25 cellular contexts compared by ENCODE assay signal in genomic region chr2:202306034-202306433, GRCh38. TPM values are rescaled to one million over a fixed set of nuclear protein-coding genes. Genes with fewer than 3 reads are reported as not detected.
DNase-seq lines count a peak whose midpoint lies in the region; ATAC-seq and TF ChIP-seq lines count a peak whose summit lies in the region.
"Had no signal": no experiment of that assay in that cellular context is flagged by ENCODE, and none has a peak within 500 bp of the region (broad histone marks: within the 10 kb centered on the region; RNA-seq: fewer than 3 reads in every experiment).

No MANE protein-coding gene starts in this region.

- POLR2A ChIA-PET in PC-3 (lab: Charles Lee; ENCODE audit: unreplicated experiment), result no interaction called here

- peaks cover 19 to 51% of the 10 kb centered on the region in 2 donors for H3K36me3 Mint-ChIP-seq in activated T-cell treated with anti-CD3 and anti-CD28 coated beads, Interleukin-2, amount 50 U/mL, for 72 hours (ENCODE audit: insufficient read depth in 2 of 2)

- no peak overlapping the region for H3K4ac ChIP-seq in mesendoderm (ENCODE audit: low read depth, low read length)

- no peak for TF ChIP-seq EP300 in esophagus muscularis mucosa (IDR thresholded peaks at IDR 0.05)

- no peak for DNase-seq in activated T-cell treated with anti-CD3 and anti-CD28 coated beads, Interleukin-2, amount 50 U/mL, for 72 hours
- DNase-seq in activated T-cell treated with anti-CD3 and anti-CD28 coated beads, Interleukin-2, amount 50 U/mL, for 48 hours, result no peak
- DNase-seq in PC-3 (no peak), esophagus muscularis mucosa (ENCODE audit: extremely low spot score) (peak; percentile 17), GF-D8 (lab: John Stamatoyannopoulos, UW) (no peak), mesendoderm (no peak)
- DNase-seq: AML-193; CD4-positive, alpha-beta T cell; COR-L47; GOT3; HCEC 1CT; KBM-7; MG63; NCI-H2029; NCI-H446 treated with DMSO at 0.1 percent for 48 hours; NCI-H526; NCI-H82; NK-92 treated with Interleukin-12 subunit alpha and Interleukin-12 subunit beta, amount 100 ng/mL, for 24 hours; PC-9; SJCRH30 had no signal

- no peak overlapping the region for H3K18ac ChIP-seq in mesendoderm (ENCODE audit: low read length)

- no peak overlapping the region for H4K8ac ChIP-seq in mesendoderm (ENCODE audit: low read depth, low read length)

- H3K36me3 ChIP-seq in PC-3 (ENCODE audit: low read depth, low read length) (peaks cover 62% of the 10 kb centered on the region), esophagus muscularis mucosa (peaks cover 51 to 74% (median 60%) of the 10 kb centered on the region in 4 donors), mesendoderm (ENCODE audit: control insufficient read depth, insufficient read depth, low read length) (peaks cover 11% of the 10 kb centered on the region)

- TF ChIP-seq CTCF in PC-3 (conservative IDR thresholded peaks at IDR 0.05; ENCODE audit: low read depth, low read length) (no peak), esophagus muscularis mucosa (IDR thresholded peaks at IDR 0.05) (no peak)

- H3K27ac ChIP-seq in PC-3 (ENCODE audit: low read length) (no peak overlapping the region), esophagus muscularis mucosa (replicated peaks in 1 of 4) (no peak overlapping the region), mesendoderm (ENCODE audit: low read depth, low read length) (no peak overlapping the region)
- H3K27ac ChIP-seq: A549; BLaER1 treated with 17β-estradiol and CSF1 and Interleukin-3, amounts not matched to agents 10 nM and 100 nM; PC-9; SJCRH30 had no signal

- H3K4me3 ChIP-seq in PC-3 (ENCODE audit: low read length) (no peak overlapping the region), esophagus muscularis mucosa (no peak overlapping the region), mesendoderm (ENCODE audit: low read length) (no peak overlapping the region)
- H3K4me3 ChIP-seq: A549; BLaER1 treated with 17β-estradiol and CSF1 and Interleukin-3, amounts not matched to agents 10 nM and 100 nM; MG63; PC-9; SJCRH30 had no signal

- H3K9me3 Mint-ChIP-seq in activated T-cell treated with anti-CD3 and anti-CD28 coated beads, Interleukin-2, amount 50 U/mL, for 72 hours, result no peaks in the 10 kb centered on the region
- H3K9me3 Mint-ChIP-seq: CD4-positive, alpha-beta T cell had no signal

- no peak overlapping the region for H2BK5ac ChIP-seq in mesendoderm (ENCODE audit: low read length)

- ATAC-seq in activated T-cell treated with anti-CD3 and anti-CD28 coated beads, Interleukin-2, amount 50 U/mL, for 72 hours (replicated peaks in 1 of 2), result peak; percentile 7 to 8
- ATAC-seq in PC-3, result no peak
- no peak for ATAC-seq in GM18873 (IDR thresholded peaks at IDR 0.05; ENCODE audit: low FRiP score, unreplicated experiment)
- ATAC-seq: A549, Right ventricle myocardium inferior, SK-N-SH treated with all-trans-retinoic acid at 6 μM for 48 hours had no signal

- no peak overlapping the region for H2BK15ac ChIP-seq in mesendoderm (replicated peaks; ENCODE audit: low read depth)

- no peak overlapping the region for H3K4me3 Mint-ChIP-seq in activated T-cell treated with anti-CD3 and anti-CD28 coated beads, Interleukin-2, amount 50 U/mL, for 72 hours
- H3K4me3 Mint-ChIP-seq: CD4-positive, alpha-beta T cell had no signal

- H3K9me2 ChIP-seq in PC-3 (replicated peaks; ENCODE audit: low read length), result no peaks in the 10 kb centered on the region

- BruUV-seq in PC-3 (replicated peaks; lab: Mats Ljungman, UMichigan), result TSS peak; percentile 5

- H3K23ac ChIP-seq in mesendoderm (ENCODE audit: low read length), result no peak overlapping the region

- no peaks in the 10 kb centered on the region for H3K27me3 Mint-ChIP-seq in activated T-cell treated with anti-CD3 and anti-CD28 coated beads, Interleukin-2, amount 50 U/mL, for 72 hours (ENCODE audit: low read depth)
- H3K27me3 Mint-ChIP-seq: CD4-positive, alpha-beta T cell had no signal

- H2AK5ac ChIP-seq in mesendoderm (ENCODE audit: low read length), result no peak overlapping the region

- 94% methylated on average over 3 of the region's 3 CpGs for WGBS in esophagus muscularis mucosa
- no CpG with 5 or more reads among the region's 3 CpGs for WGBS in mesendoderm (ENCODE audit: extremely low coverage, insufficient coverage, low lambda C conversion rate)

- H3K4me1 ChIP-seq in PC-3 (ENCODE audit: insufficient read depth, low read length) (no peaks in the 10 kb centered on the region), esophagus muscularis mucosa (no peaks in the 10 kb centered on the region), mesendoderm (ENCODE audit: control insufficient read depth, low read depth, low read length) (no peaks in the 10 kb centered on the region)
- H3K4me1 ChIP-seq: A549; BLaER1 treated with 17β-estradiol and CSF1 and Interleukin-3, amounts not matched to agents 10 nM and 100 nM; SJCRH30 had no signal

- no peak overlapping the region for H4K5ac ChIP-seq in mesendoderm (ENCODE audit: low read length)

- H3K79me2 ChIP-seq in PC-3 (ENCODE audit: low read length) (no peaks in the 10 kb centered on the region), mesendoderm (ENCODE audit: control insufficient read depth, insufficient read depth, low read length) (no peaks in the 10 kb centered on the region)

- H3K4me2 ChIP-seq in PC-3 (ENCODE audit: low read length), result no peak overlapping the region
- H3K4me2 ChIP-seq in mesendoderm (ENCODE audit: low read length), result no peak overlapping the region
- H3K4me2 ChIP-seq: A549; BLaER1 treated with 17β-estradiol and CSF1 and Interleukin-3, amounts not matched to agents 10 nM and 100 nM; PC-9 had no signal

- H3K27ac Mint-ChIP-seq in activated T-cell treated with anti-CD3 and anti-CD28 coated beads, Interleukin-2, amount 50 U/mL, for 72 hours, result no peak overlapping the region
- H3K27ac Mint-ChIP-seq: CD4-positive, alpha-beta T cell had no signal

- TF ChIP-seq POLR2A in esophagus muscularis mucosa (IDR thresholded peaks at IDR 0.05; ENCODE audit: low read depth), result no peak

- H2BK120ac ChIP-seq in mesendoderm (ENCODE audit: low read depth, low read length), result no peak overlapping the region

- H3K9me3 ChIP-seq in PC-3 (ENCODE audit: low read length) (no peaks in the 10 kb centered on the region), esophagus muscularis mucosa (no peaks in the 10 kb centered on the region)
- H3K9me3 ChIP-seq: A549; BLaER1 treated with 17β-estradiol and CSF1 and Interleukin-3, amounts not matched to agents 10 nM and 100 nM; MG63; SJCRH30 had no signal

- H3K56ac ChIP-seq in mesendoderm (ENCODE audit: low read length), result no peak overlapping the region

- no peak overlapping the region for H2AFZ ChIP-seq in PC-3 (ENCODE audit: low read length)
- H2AFZ ChIP-seq: PC-9 had no signal

- CTCF ChIA-PET in PC-3 (lab: Charles Lee), result no interaction called here

- H3K9ac ChIP-seq in PC-3 (ENCODE audit: low read length) (no peak overlapping the region), mesendoderm (ENCODE audit: low read length) (no peak overlapping the region)
- H3K9ac ChIP-seq: BLaER1 treated with 17β-estradiol and CSF1 and Interleukin-3, amounts not matched to agents 10 nM and 100 nM had no signal

- peaks cover 18% of the 10 kb centered on the region for H3K4me1 Mint-ChIP-seq in activated T-cell treated with anti-CD3 and anti-CD28 coated beads, Interleukin-2, amount 50 U/mL, for 72 hours (ENCODE audit: low read depth)

- H3F3A ChIP-seq in PC-3 (ENCODE audit: low read length, unreplicated experiment), result no peaks in the 10 kb centered on the region

- no peaks in the 10 kb centered on the region for H4K20me1 ChIP-seq in PC-3 (ENCODE audit: low read length)

- H3K27me3 ChIP-seq in PC-3 (ENCODE audit: low read length) (no peaks in the 10 kb centered on the region), esophagus muscularis mucosa (no peaks in the 10 kb centered on the region), mesendoderm (ENCODE audit: insufficient read depth, low read length, poor library complexity) (no peaks in the 10 kb centered on the region)
- H3K27me3 ChIP-seq: BLaER1 treated with 17β-estradiol and CSF1 and Interleukin-3, amounts not matched to agents 10 nM and 100 nM; MG63; SJCRH30 had no signal

- intact Hi-C loops in PC-3 (cut with micrococcal nuclease) (no loop called here), esophagus muscularis mucosa (cut with DNase I) (no loop called here)

- H3K79me1 ChIP-seq in mesendoderm (ENCODE audit: low read length), result peaks cover 4% of the 10 kb centered on the region

RNA-seq across cellular contexts. Expression of gene NOP58, which starts 40.5 kb away (rescaled TPM):
- total RNA-seq in activated T-cell treated with anti-CD3 and anti-CD28 coated beads, Interleukin-2, amount 50 U/mL, for 72 hours, result 100 to 1,000 TPM; 233 to 300 TPM
- 90.0 and 112 TPM in 2 replicates for total RNA-seq in PC-3 (2014; rRNA removed)
- total RNA-seq in esophagus muscularis mucosa, result 10 to 100 TPM; 15.6 to 46.6 (median 31.6) TPM
- 267 TPM for polyA plus RNA-seq in mesendoderm (2013, experiment 1 of 2)
- polyA plus RNA-seq in mesendoderm (2013, experiment 2 of 2), result 272 TPM

Comparison
In these comparisons a context has a peak if more than half of its experiments do, and no peak if none do; other contexts are left out.
1. ATAC-seq: peak in activated T-cell treated with anti-CD3 and anti-CD28 coated beads, Interleukin-2, amount 50 U/mL, for 72 hours (2 of 2); none in PC-3 (single experiment) and GM18873 (single experiment).